15 cellular contexts compared by ENCODE assay signal in the genomic region with DNA sequence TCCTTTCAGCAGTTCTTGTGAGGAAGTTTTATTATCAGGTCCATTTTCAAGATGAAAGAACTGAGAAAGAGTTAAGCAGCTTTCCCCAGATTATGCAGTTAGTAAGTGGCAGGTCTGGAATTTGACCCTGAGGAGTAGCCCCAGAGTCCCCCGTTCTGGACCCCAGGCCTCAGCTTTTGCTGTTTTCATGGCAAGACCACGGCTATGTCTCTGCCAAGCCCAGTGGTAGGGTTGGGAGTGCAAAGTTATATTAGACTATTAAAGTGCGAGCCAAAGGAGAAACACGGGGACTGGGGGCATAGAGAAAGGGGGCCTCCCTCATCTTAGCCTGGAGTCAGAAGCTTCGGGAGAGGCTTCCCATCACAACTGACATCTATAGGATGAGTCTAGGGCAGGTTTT. TPM values are rescaled to one million over a fixed set of nuclear protein-coding genes. Genes with fewer than 3 reads are reported as not detected.
A peak's percentile ranks its signal among the peaks of the same experiment; 100 is the strongest.
DNase-seq lines count a peak whose midpoint lies in the region; ATAC-seq and TF ChIP-seq lines count a peak whose summit lies in the region.
"Had no signal": no experiment of that assay in that cellular context is flagged by ENCODE, and none has a peak within 500 bp of the region (broad histone marks: within the 10 kb centered on the region; RNA-seq: fewer than 3 reads in every experiment).

No MANE protein-coding gene starts in this region.

- H3K36me3 Mint-ChIP-seq in IgD-negative memory B cell: no peaks in the 10 kb centered on the region

- intact Hi-C loops in esophagus muscularis mucosa (cut with DNase I) (no loop called here), sciatic nerve (cut with DNase I) (no loop called here)

- TF ChIP-seq POLR2A in esophagus muscularis mucosa (IDR thresholded peaks at IDR 0.05; ENCODE audit: low read depth): no peak

- DNase-seq in RWPE2 (ENCODE audit: low spot score): peak; percentile 2
- peak; percentile 68 for DNase-seq in esophagus muscularis mucosa (ENCODE audit: extremely low spot score)
- DNase-seq in sciatic nerve (ENCODE audit: low spot score): peak; percentile 19
- DNase-seq in NCI-H82 treated with DMSO at 0.1 percent for 48 hours (lab: John Stamatoyannopoulos, UW; ENCODE audit: unreplicated experiment): no peak
- DNase-seq: COR-L47, HFFc6, NCI-H1417 treated with DMSO at 0.1 percent for 48 hours, NCI-H1930, RPMI8226, SJCRH30 had no signal

- H3K4me1 Mint-ChIP-seq in IgD-negative memory B cell: peaks cover 0 to 4% (median 3%) of the 10 kb centered on the region in 3 donors

- no peaks in the 10 kb centered on the region for H3K4me1 ChIP-seq in RWPE2 (ENCODE audit: insufficient read depth, poor library complexity, severe bottlenecking)
- H3K4me1 ChIP-seq in esophagus muscularis mucosa: peaks cover 0 to 8% (median 7%) of the 10 kb centered on the region in 4 donors
- H3K4me1 ChIP-seq: SJCRH30 had no signal

- WGBS in esophagus muscularis mucosa: 93% methylated on average over 5 of the region's 5 CpGs

- peaks cover 12% of the 10 kb centered on the region for H3K36me3 ChIP-seq in RWPE2 (ENCODE audit: low read depth)
- peaks cover 0 to 14% (median 3%) of the 10 kb centered on the region in 4 donors for H3K36me3 ChIP-seq in esophagus muscularis mucosa
- H3K36me3 ChIP-seq: SJCRH30 had no signal

- H3K4me3 Mint-ChIP-seq in IgD-negative memory B cell: no peak overlapping the region
- H3K4me3 Mint-ChIP-seq: HFFc6 had no signal

- ATAC-seq in RWPE2 (ENCODE audit: low read depth): no peak
- ATAC-seq in sciatic nerve: no peak
- ATAC-seq in GM21381 (IDR thresholded peaks at IDR 0.05; ENCODE audit: unreplicated experiment): no peak
- ATAC-seq in HG02759 (IDR thresholded peaks at IDR 0.05; ENCODE audit: unreplicated experiment): no peak
- ATAC-seq in HG03280 (IDR thresholded peaks at IDR 0.05; ENCODE audit: unreplicated experiment): no peak

- H3K4me3 ChIP-seq in RWPE2 (ENCODE audit: severe bottlenecking) (no peak overlapping the region), esophagus muscularis mucosa (no peak overlapping the region)
- H3K4me3 ChIP-seq: SJCRH30 had no signal

- no peak for TF ChIP-seq EP300 in esophagus muscularis mucosa (IDR thresholded peaks at IDR 0.05)

- H3K27me3 ChIP-seq in RWPE2 (ENCODE audit: insufficient read depth, poor library complexity, severe bottlenecking): no peaks in the 10 kb centered on the region
- H3K27me3 ChIP-seq in esophagus muscularis mucosa: no peaks in the 10 kb centered on the region
- H3K27me3 ChIP-seq: SJCRH30 had no signal

- H3K9me3 ChIP-seq in RWPE2 (ENCODE audit: severe bottlenecking) (no peaks in the 10 kb centered on the region), esophagus muscularis mucosa (no peaks in the 10 kb centered on the region)
- H3K9me3 ChIP-seq: SJCRH30 had no signal

- no peaks in the 10 kb centered on the region for H3K9me3 Mint-ChIP-seq in IgD-negative memory B cell
- H3K9me3 Mint-ChIP-seq: HFFc6 had no signal

- TF ChIP-seq CTCF in RWPE2 (IDR thresholded peaks at IDR 0.05; ENCODE audit: poor library complexity, severe bottlenecking) (no peak), esophagus muscularis mucosa (IDR thresholded peaks at IDR 0.05) (no peak)

- peak overlapping the region in 2 of 3 donors; percentile 28 to 57 for H3K27ac Mint-ChIP-seq in IgD-negative memory B cell
- H3K27ac Mint-ChIP-seq: HFFc6 had no signal

- H3K27me3 Mint-ChIP-seq in IgD-negative memory B cell: peaks cover 6% of the 10 kb centered on the region

- H3K27ac ChIP-seq in RWPE2 (ENCODE audit: poor library complexity, severe bottlenecking) (no peak overlapping the region), esophagus muscularis mucosa (replicated peaks in 1 of 4) (no peak overlapping the region)
- H3K27ac ChIP-seq: HL-60, SJCRH30 had no signal

RNA-seq across cellular contexts. Expression of gene ORM1, which starts 19.3 kb away (rescaled TPM):
- not detected for polyA plus RNA-seq in IgD-negative memory B cell
- total RNA-seq in esophagus muscularis mucosa (1 to 10 TPM in 1 of 4 donors, not detected in 3; 1.3 TPM), sciatic nerve (0.76 TPM)
- total RNA-seq: HFFc6, SJCRH30 had no signal

RNA-seq across cellular contexts. Expression of gene ORM2, which starts 26.1 kb away (rescaled TPM):
- polyA plus RNA-seq in IgD-negative memory B cell: not detected
- total RNA-seq in esophagus muscularis mucosa (not detected), sciatic nerve (not detected)
- total RNA-seq: HFFc6, SJCRH30 had no signal
